14 cellular contexts compared by ENCODE assay signal in genomic region chr7:129903935-129904334, GRCh38. TPM values are rescaled to one million over a fixed set of nuclear protein-coding genes. Genes with fewer than 3 reads are reported as not detected.
DNase-seq lines count a peak whose midpoint lies in the region; ATAC-seq and TF ChIP-seq lines count a peak whose summit lies in the region.
"Had no signal": no experiment of that assay in that cellular context is flagged by ENCODE, and none has a peak within 500 bp of the region (broad histone marks: within the 10 kb centered on the region; RNA-seq: fewer than 3 reads in every experiment).

No MANE protein-coding gene starts in this region.

- H3K4me2 ChIP-seq in neural progenitor cell: no peak overlapping the region

- intact Hi-C loops in Calu3 (cut with micrococcal nuclease; ENCODE audit: unreplicated experiment): no loop called here
- intact Hi-C loops in activated B cell treated with CpG ODN at 0.5 μM for 24 hours (cut with micrococcal nuclease): loop anchor here (1.0 to 2.0 kb wide), 3 partner anchors 8 to 47 kb away; no protein-coding TSS in a partner anchor

- no TSS peak for BruUV-seq in Calu3 (replicated peaks; lab: Mats Ljungman, UMichigan)

- ATAC-seq in GM19452 (IDR thresholded peaks at IDR 0.05; ENCODE audit: unreplicated experiment) (peak; percentile 64), HG03095 (IDR thresholded peaks at IDR 0.05; ENCODE audit: unreplicated experiment) (peak; percentile 82), activated B cell treated with CpG ODN at 0.5 μM for 24 hours (ENCODE audit: low read depth) (peak; percentile 97)

- peaks cover 34% of the 10 kb centered on the region for H3K36me3 Mint-ChIP-seq in Calu3 (ENCODE audit: insufficient read depth, unreplicated experiment)
- H3K36me3 Mint-ChIP-seq in activated B cell treated with CpG ODN at 0.5 μM for 24 hours (ENCODE audit: low read depth): peaks cover 46% of the 10 kb centered on the region
- peaks cover 33% of the 10 kb centered on the region for H3K36me3 Mint-ChIP-seq in neural progenitor cell

- peaks cover 98% of the 10 kb centered on the region for H3K79me2 ChIP-seq in neural progenitor cell (ENCODE audit: low read depth)

- peaks cover 9% of the 10 kb centered on the region for H3F3A ChIP-seq in neural progenitor cell (ENCODE audit: low read depth)

- H3K9me3 Mint-ChIP-seq in Calu3 (ENCODE audit: low read depth, unreplicated experiment): peaks cover 3% of the 10 kb centered on the region
- peaks cover 3% of the 10 kb centered on the region for H3K9me3 Mint-ChIP-seq in activated B cell treated with CpG ODN at 0.5 μM for 24 hours
- peaks cover 2% of the 10 kb centered on the region for H3K9me3 Mint-ChIP-seq in neural progenitor cell

- H2AFZ ChIP-seq in neural progenitor cell (replicated peaks): no peak overlapping the region

- H3K4me3 Mint-ChIP-seq in Calu3 (ENCODE audit: low read depth, unreplicated experiment) (no peak overlapping the region), activated B cell treated with CpG ODN at 0.5 μM for 24 hours (peak overlapping the region; percentile 21), neural progenitor cell (no peak overlapping the region)

- peaks cover 18% of the 10 kb centered on the region for H3K4me1 ChIP-seq in neural progenitor cell

- no peaks in the 10 kb centered on the region for H3K27me3 Mint-ChIP-seq in Calu3 (ENCODE audit: unreplicated experiment)
- H3K27me3 Mint-ChIP-seq in activated B cell treated with CpG ODN at 0.5 μM for 24 hours: no peaks in the 10 kb centered on the region
- H3K27me3 Mint-ChIP-seq in neural progenitor cell (ENCODE audit: insufficient read depth, low read depth): peaks cover 5% of the 10 kb centered on the region

- peaks cover 89% of the 10 kb centered on the region for H4K20me1 ChIP-seq in neural progenitor cell (ENCODE audit: low read depth)

- CTCF ChIA-PET in Calu3 (lab: Charles Lee) (interaction anchor here (0.8 to 1.4 kb wide), 2 partner anchors 10 to 259 kb away, joined by 3 to 4 read pairs; no protein-coding TSS in a partner anchor), activated B cell treated with CpG ODN at 0.5 μM for 24 hours (lab: Charles Lee) (interaction anchor here (1.4 kb wide), 1 partner anchor 45 kb away, joined by 4 read pairs; no protein-coding TSS in a partner anchor)

- H3K4me3 ChIP-seq in neural progenitor cell: no peak overlapping the region
- H3K4me3 ChIP-seq: vagina had no signal

- no peaks in the 10 kb centered on the region for H3K36me3 ChIP-seq in neural progenitor cell
- H3K36me3 ChIP-seq: vagina had no signal

- no peak overlapping the region for H3K9ac ChIP-seq in neural progenitor cell

- no peak for DNase-seq in Calu3
- DNase-seq in activated B cell treated with CpG ODN at 0.5 μM for 24 hours: no peak
- no peak for DNase-seq in COLO829 (ENCODE audit: low spot score)
- DNase-seq in NCI-H1417 treated with DMSO at 0.1 percent for 48 hours (lab: John Stamatoyannopoulos, UW): no peak
- DNase-seq in neural progenitor cell (ENCODE audit: low spot score): no peak
- no peak for DNase-seq in COLO668 (lab: John Stamatoyannopoulos, UW; ENCODE audit: unreplicated experiment)
- DNase-seq: effector CD4-positive, alpha-beta T cell; GF-D8; KG1; kidney glomerular epithelial cell; stimulated activated CD4-positive, alpha-beta T cell treated with anti-CD3 and anti-CD28 coated beads, Interleukin-12 subunit alpha, Interleukin-12 subunit beta, amount 100 ng/mL, for 4 hours had no signal

- H3K27me3 ChIP-seq in neural progenitor cell: no peaks in the 10 kb centered on the region
- H3K27me3 ChIP-seq: vagina had no signal

- POLR2A ChIA-PET in activated B cell treated with CpG ODN at 0.5 μM for 24 hours (lab: Charles Lee): interaction anchor here (0.6 to 1.3 kb wide), 4 partner anchors 9 to 45 kb away, joined by 3 to 6 read pairs (median 5); no protein-coding TSS in a partner anchor

- no peaks in the 10 kb centered on the region for H3K9me3 ChIP-seq in neural progenitor cell (ENCODE audit: low read depth)
- H3K9me3 ChIP-seq: vagina had no signal

- peaks cover 69% of the 10 kb centered on the region for H3K4me1 Mint-ChIP-seq in Calu3 (ENCODE audit: low read depth, unreplicated experiment)
- peaks cover 86% of the 10 kb centered on the region for H3K4me1 Mint-ChIP-seq in activated B cell treated with CpG ODN at 0.5 μM for 24 hours
- H3K4me1 Mint-ChIP-seq in neural progenitor cell: peaks cover 17% of the 10 kb centered on the region

- H3K27ac Mint-ChIP-seq in Calu3 (ENCODE audit: unreplicated experiment): peak overlapping the region; percentile 10
- H3K27ac Mint-ChIP-seq in activated B cell treated with CpG ODN at 0.5 μM for 24 hours: peak overlapping the region; percentile 57
- no peak overlapping the region for H3K27ac Mint-ChIP-seq in neural progenitor cell

- TF ChIP-seq CTCF in Calu3 (IDR thresholded peaks at IDR 0.05; ENCODE audit: unreplicated experiment) (no peak), activated B cell treated with CpG ODN at 0.5 μM for 24 hours (IDR thresholded peaks at IDR 0.05) (no peak), neural progenitor cell (IDR thresholded peaks at IDR 0.05) (no peak)

- H3K27ac ChIP-seq in neural progenitor cell: no peak overlapping the region
- H3K27ac ChIP-seq: vagina had no signal

RNA-seq across cellular contexts. Expression of gene UBE2H, which starts 48.8 kb away (rescaled TPM):
- total RNA-seq in Calu3 (2022): 103 and 115 TPM in 2 replicates
- 28.8 and 32.6 TPM in 2 replicates for total RNA-seq in activated B cell treated with CpG ODN at 0.5 μM for 24 hours
- 84.1 and 114 TPM in 2 replicates for total RNA-seq in neural progenitor cell (ENCODE audit: low replicate concordance)
